23 cellular contexts compared by ENCODE assay signal in genomic region chr13:100528820-100529219, GRCh38. TPM values are rescaled to one million over a fixed set of nuclear protein-coding genes. Genes with fewer than 3 reads are reported as not detected.
DNase-seq lines count a peak whose midpoint lies in the region; ATAC-seq, FAIRE-seq and TF ChIP-seq lines count a peak whose summit lies in the region.
"Had no signal": no experiment of that assay in that cellular context is flagged by ENCODE, and none has a peak within 500 bp of the region (broad histone marks: within the 10 kb centered on the region; RNA-seq: fewer than 3 reads in every experiment).

No MANE protein-coding gene starts in this region.

- H3K23me2 ChIP-seq in H9 (ENCODE audit: insufficient read length, low read depth, low read length, poor library complexity, severe bottlenecking), result no peaks in the 10 kb centered on the region

- no peak overlapping the region for H3K14ac ChIP-seq in H9 (ENCODE audit: insufficient read depth, low read length)

- peaks cover 10 to 29% (median 20%) of the 10 kb centered on the region in 3 experiments; a peak in 6 of 7 replicates for H3K36me3 Mint-ChIP-seq in H9 (ENCODE audit: insufficient read depth in 1 of 3, low read depth in 3 of 3)
- H3K36me3 Mint-ChIP-seq in astrocyte (ENCODE audit: low read depth, unreplicated experiment), result peaks cover 12% of the 10 kb centered on the region
- H3K36me3 Mint-ChIP-seq in glutamatergic neuron (ENCODE audit: unreplicated experiment), result peaks cover 3% of the 10 kb centered on the region

- H4K20me1 ChIP-seq in H9 (ENCODE audit: control insufficient read depth, insufficient read depth, insufficient read length), result peaks cover 2% of the 10 kb centered on the region
- H4K20me1 ChIP-seq in astrocyte (ENCODE audit: insufficient read depth, low read length), result no peaks in the 10 kb centered on the region
- no peaks in the 10 kb centered on the region for H4K20me1 ChIP-seq in osteoblast (ENCODE audit: insufficient read depth, low read length)

- FAIRE-seq in astrocyte (lab: Jason Lieb, UNC), result no peak
- FAIRE-seq: A204.1, D721Med, G401.6, H54, HepG2 had no signal

- peaks cover 31 to 47% of the 10 kb centered on the region in 2 experiments for H3K4me1 Mint-ChIP-seq in H9
- peaks cover 2% of the 10 kb centered on the region for H3K4me1 Mint-ChIP-seq in astrocyte (ENCODE audit: low read depth, unreplicated experiment)
- peaks cover 33% of the 10 kb centered on the region for H3K4me1 Mint-ChIP-seq in glutamatergic neuron (ENCODE audit: low read depth, unreplicated experiment)

- H4K8ac ChIP-seq in H9 (replicated peaks; ENCODE audit: insufficient read length, low read depth, low read length), result no peak overlapping the region

- H3K27ac ChIP-seq in H9 (ENCODE audit: insufficient read length, low read depth, low read length), result no peak overlapping the region
- H3K27ac ChIP-seq in astrocyte (ENCODE audit: low read depth, low read length), result no peak overlapping the region
- H3K27ac ChIP-seq in osteoblast (ENCODE audit: low read depth, low read length), result no peak overlapping the region
- H3K27ac ChIP-seq: C4-2B, GM23248 had no signal

- DNase-seq in H9 (no peak), astrocyte (ENCODE audit: low read depth) (no peak), glutamatergic neuron (no peak), osteoblast (ENCODE audit: insufficient read length, low spot score, missing footprints) (peak; percentile 52), AG08396 (ENCODE audit: low spot score) (no peak), NCI-H345 treated with DMSO at 0.1 percent for 48 hours (lab: John Stamatoyannopoulos, UW; ENCODE audit: unreplicated experiment) (no peak), NCI-H226 (no peak)
- DNase-seq: ACHN; AML-193; Caco-2; CD4-positive, alpha-beta T cell; GM23248; HFFc6; KBM-7 had no signal

- H3K27me3 ChIP-seq in H9 (ENCODE audit: insufficient read depth, low read length) (no peaks in the 10 kb centered on the region), astrocyte (ENCODE audit: insufficient read depth, low read length) (no peaks in the 10 kb centered on the region), osteoblast (ENCODE audit: insufficient read depth, low read length) (no peaks in the 10 kb centered on the region)

- no peaks in the 10 kb centered on the region for H3K79me1 ChIP-seq in H9 (ENCODE audit: insufficient read depth, low read depth, low read length, poor library complexity, severe bottlenecking)

- H2AK5ac ChIP-seq in H9 (ENCODE audit: insufficient read length, low read length), result no peak overlapping the region

- H3K27me3 Mint-ChIP-seq in H9 (ENCODE audit: low read depth), result peaks cover 1% of the 10 kb centered on the region; the same call in 1 of the 2 replicates
- no peaks in the 10 kb centered on the region for H3K27me3 Mint-ChIP-seq in astrocyte (ENCODE audit: low read depth, unreplicated experiment)
- peaks cover 6% of the 10 kb centered on the region for H3K27me3 Mint-ChIP-seq in glutamatergic neuron (ENCODE audit: unreplicated experiment)
- H3K27me3 Mint-ChIP-seq: CD4-positive, alpha-beta T cell; IgD-negative memory B cell had no signal

- no peaks in the 10 kb centered on the region for H3K9me3 ChIP-seq in H9 (ENCODE audit: control insufficient read depth, low read depth, low read length)
- no peaks in the 10 kb centered on the region for H3K9me3 ChIP-seq in astrocyte (ENCODE audit: insufficient read depth, low read depth, low read length)
- no peaks in the 10 kb centered on the region for H3K9me3 ChIP-seq in osteoblast (ENCODE audit: low read depth, low read length)
- H3K9me3 ChIP-seq: Caco-2 had no signal

- no peak overlapping the region for H2BK5ac ChIP-seq in H9 (ENCODE audit: insufficient read length, low read length)

- H3T11ph ChIP-seq in H9 (ENCODE audit: low read length), result no peak overlapping the region

- H3K27ac Mint-ChIP-seq in H9 (peak overlapping the region in 2 of 3 experiments; percentile 68 to 89; a peak in 3 of 7 replicates), astrocyte (ENCODE audit: unreplicated experiment) (peak overlapping the region; percentile 62), glutamatergic neuron (ENCODE audit: unreplicated experiment) (peak overlapping the region; percentile 40)
- H3K27ac Mint-ChIP-seq: CD4-positive, alpha-beta T cell; HFFc6; IgD-negative memory B cell had no signal

- H3K9me3 Mint-ChIP-seq in H9 (no peaks in the 10 kb centered on the region), astrocyte (ENCODE audit: unreplicated experiment) (no peaks in the 10 kb centered on the region), glutamatergic neuron (ENCODE audit: unreplicated experiment) (peaks cover 5% of the 10 kb centered on the region)
- H3K9me3 Mint-ChIP-seq: CD4-positive, alpha-beta T cell; HFFc6; IgD-negative memory B cell had no signal

- no peak overlapping the region for H2BK15ac ChIP-seq in H9 (ENCODE audit: low read depth, low read length)

- H3K79me2 ChIP-seq in H9 (ENCODE audit: insufficient read depth, low read length) (no peaks in the 10 kb centered on the region), astrocyte (ENCODE audit: insufficient read depth, low read length) (no peaks in the 10 kb centered on the region), osteoblast (ENCODE audit: insufficient read depth, low read length) (no peaks in the 10 kb centered on the region)

- no peak overlapping the region for H3K56ac ChIP-seq in H9 (ENCODE audit: insufficient read length, low read depth, low read length)

- no peak overlapping the region for H3K4me2 ChIP-seq in H9 (ENCODE audit: insufficient read depth, insufficient read length, low read length)
- no peak overlapping the region for H3K4me2 ChIP-seq in astrocyte (ENCODE audit: low read length)
- H3K4me2 ChIP-seq in osteoblast (ENCODE audit: insufficient read depth, low read length), result no peak overlapping the region

- 0 out of 2 replicates have a peak, but pooled peaks cover 3% of the 10 kb centered on the region for H3K4me1 ChIP-seq in H9 (ENCODE audit: insufficient read depth, low read length)
- no peaks in the 10 kb centered on the region for H3K4me1 ChIP-seq in astrocyte (ENCODE audit: insufficient read depth, low read length)
- H3K4me1 ChIP-seq in osteoblast (ENCODE audit: insufficient read depth, low read length), result no peaks in the 10 kb centered on the region

- H3K36me3 ChIP-seq in astrocyte (ENCODE audit: insufficient read depth, low read length) (no peaks in the 10 kb centered on the region), osteoblast (ENCODE audit: insufficient read depth, low read length) (peaks cover 6% of the 10 kb centered on the region)

- no peak overlapping the region for H4K5ac ChIP-seq in H9 (ENCODE audit: insufficient read length, low read depth, low read length)

- H2BK12ac ChIP-seq in H9 (ENCODE audit: insufficient read length, low read depth, low read length), result no peak overlapping the region

- H2AFZ ChIP-seq in H9 (ENCODE audit: low read length) (no peak overlapping the region), astrocyte (ENCODE audit: low read depth, low read length) (no peak overlapping the region), osteoblast (ENCODE audit: low read length) (no peak overlapping the region)
- H2AFZ ChIP-seq: GM23248 had no signal

- no peak overlapping the region for H3K4ac ChIP-seq in H9 (ENCODE audit: low read depth, low read length)

- no peak overlapping the region for H2BK120ac ChIP-seq in H9 (ENCODE audit: low read depth, low read length, poor library complexity, severe bottlenecking)

- H4K91ac ChIP-seq in H9 (ENCODE audit: insufficient read length, low read depth, low read length), result no peak overlapping the region

- ATAC-seq in HG03045 (IDR thresholded peaks at IDR 0.05; ENCODE audit: unreplicated experiment), result no peak
- ATAC-seq: HCT116, HepG2 had no signal

- H3K18ac ChIP-seq in H9 (ENCODE audit: insufficient read length, low read depth, low read length), result no peak overlapping the region

- H2BK20ac ChIP-seq in H9 (ENCODE audit: low read depth, low read length, poor library complexity, severe bottlenecking), result no peak overlapping the region

- H3K9ac ChIP-seq in H9 (ENCODE audit: extremely low read depth, insufficient read length, low read length), result no peak overlapping the region
- H3K9ac ChIP-seq in astrocyte (ENCODE audit: low read length), result no peak overlapping the region
- H3K9ac ChIP-seq: GM23248 had no signal

- H3K4me3 ChIP-seq in astrocyte (ENCODE audit: insufficient read depth, low read depth, low read length), result no peak overlapping the region
- no peak overlapping the region for H3K4me3 ChIP-seq in osteoblast (ENCODE audit: insufficient read depth, low read length)
- H3K4me3 ChIP-seq: GM23248 had no signal

- no peak overlapping the region for H3K23ac ChIP-seq in H9 (ENCODE audit: insufficient read length, low read depth, low read length)

- no peak overlapping the region for H3K4me3 Mint-ChIP-seq in H9
- H3K4me3 Mint-ChIP-seq in astrocyte (ENCODE audit: unreplicated experiment), result no peak overlapping the region
- no peak overlapping the region for H3K4me3 Mint-ChIP-seq in glutamatergic neuron (ENCODE audit: unreplicated experiment)
- H3K4me3 Mint-ChIP-seq: CD4-positive, alpha-beta T cell; HFFc6; IgD-negative memory B cell had no signal

- no peak for TF ChIP-seq CTCF in H9 (conservative IDR thresholded peaks at IDR 0.05)
- no peak for TF ChIP-seq CTCF in astrocyte (IDR thresholded peaks at IDR 0.05; ENCODE audit: insufficient read depth, low read depth, low read length)
- no peak for TF ChIP-seq CTCF in glutamatergic neuron (IDR thresholded peaks at IDR 0.05; ENCODE audit: partially characterized antibody, unreplicated experiment)
- no peak for TF ChIP-seq CTCF in osteoblast (IDR thresholded peaks at IDR 0.05; ENCODE audit: extremely low read depth, low read depth, low read length)

- WGBS in H9 (ENCODE audit: extremely low coverage, insufficient read length, low lambda C conversion rate), result no CpG with 5 or more reads among the region's 11 CpGs

RNA-seq across cellular contexts. Expression of gene GGACT, which starts 59.8 kb away (rescaled TPM):
- 1.3 TPM in 2 replicates for total RNA-seq in H9 (2021)
- 7.7 and 7.9 TPM in 2 replicates for total RNA-seq in astrocyte
- 5.2 TPM for total RNA-seq in glutamatergic neuron (ENCODE audit: unreplicated experiment)
- total RNA-seq in osteoblast, result 7.1 and 7.6 TPM in 2 replicates
